Comparison of ENCODE assay signal across 1 cellular context in the genomic region with DNA sequence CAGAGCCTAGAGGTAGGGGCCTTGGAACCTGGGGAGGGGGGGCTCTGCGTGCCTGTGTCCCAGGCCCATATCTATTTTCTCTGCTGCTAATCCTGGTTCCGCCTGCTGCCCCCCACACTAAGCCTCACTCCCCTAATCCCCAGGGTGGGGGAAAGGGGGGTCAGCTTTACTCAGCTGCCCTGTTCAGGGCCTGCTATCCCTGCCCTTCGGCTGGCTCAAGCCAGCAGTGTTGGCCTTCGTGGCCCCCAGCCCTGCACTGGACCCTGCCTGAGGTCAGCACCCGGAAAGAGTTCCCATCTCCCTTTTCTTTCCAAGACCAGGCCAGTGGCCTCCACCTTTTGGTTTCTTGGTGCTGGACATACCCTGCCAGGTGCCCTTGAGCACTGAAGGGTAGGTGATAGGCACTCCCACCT.
TF ChIP-seq lines count a peak whose summit lies in the region.

No MANE protein-coding gene starts in this region.

TF ChIP-seq in HepG2, 621 proteins besides CTCF, POLR2A, EP300 and RAD21:
- TF ChIP-seq RBFOX2 (IDR thresholded peaks at IDR 0.05; ENCODE audit: low read depth, low read length), result 0 out of 2 replicates have a peak, but pooled peaks have one; percentile 26
- TF ChIP-seq, protein P1, sequence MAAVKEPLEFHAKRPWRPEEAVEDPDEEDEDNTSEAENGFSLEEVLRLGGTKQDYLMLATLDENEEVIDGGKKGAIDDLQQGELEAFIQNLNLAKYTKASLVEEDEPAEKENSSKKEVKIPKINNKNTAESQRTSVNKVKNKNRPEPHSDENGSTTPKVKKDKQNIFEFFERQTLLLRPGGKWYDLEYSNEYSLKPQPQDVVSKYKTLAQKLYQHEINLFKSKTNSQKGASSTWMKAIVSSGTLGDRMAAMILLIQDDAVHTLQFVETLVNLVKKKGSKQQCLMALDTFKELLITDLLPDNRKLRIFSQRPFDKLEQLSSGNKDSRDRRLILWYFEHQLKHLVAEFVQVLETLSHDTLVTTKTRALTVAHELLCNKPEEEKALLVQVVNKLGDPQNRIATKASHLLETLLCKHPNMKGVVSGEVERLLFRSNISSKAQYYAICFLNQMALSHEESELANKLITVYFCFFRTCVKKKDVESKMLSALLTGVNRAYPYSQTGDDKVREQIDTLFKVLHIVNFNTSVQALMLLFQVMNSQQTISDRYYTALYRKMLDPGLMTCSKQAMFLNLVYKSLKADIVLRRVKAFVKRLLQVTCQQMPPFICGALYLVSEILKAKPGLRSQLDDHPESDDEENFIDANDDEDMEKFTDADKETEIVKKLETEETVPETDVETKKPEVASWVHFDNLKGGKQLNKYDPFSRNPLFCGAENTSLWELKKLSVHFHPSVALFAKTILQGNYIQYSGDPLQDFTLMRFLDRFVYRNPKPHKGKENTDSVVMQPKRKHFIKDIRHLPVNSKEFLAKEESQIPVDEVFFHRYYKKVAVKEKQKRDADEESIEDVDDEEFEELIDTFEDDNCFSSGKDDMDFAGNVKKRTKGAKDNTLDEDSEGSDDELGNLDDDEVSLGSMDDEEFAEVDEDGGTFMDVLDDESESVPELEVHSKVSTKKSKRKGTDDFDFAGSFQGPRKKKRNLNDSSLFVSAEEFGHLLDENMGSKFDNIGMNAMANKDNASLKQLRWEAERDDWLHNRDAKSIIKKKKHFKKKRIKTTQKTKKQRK (IDR thresholded peaks at IDR 0.05; ENCODE audit: low read length), result no peak
TF ChIP-seq in HepG2: peak in this region for 1.
